ENCODE assay signal across 8 cellular contexts in the genomic region with DNA sequence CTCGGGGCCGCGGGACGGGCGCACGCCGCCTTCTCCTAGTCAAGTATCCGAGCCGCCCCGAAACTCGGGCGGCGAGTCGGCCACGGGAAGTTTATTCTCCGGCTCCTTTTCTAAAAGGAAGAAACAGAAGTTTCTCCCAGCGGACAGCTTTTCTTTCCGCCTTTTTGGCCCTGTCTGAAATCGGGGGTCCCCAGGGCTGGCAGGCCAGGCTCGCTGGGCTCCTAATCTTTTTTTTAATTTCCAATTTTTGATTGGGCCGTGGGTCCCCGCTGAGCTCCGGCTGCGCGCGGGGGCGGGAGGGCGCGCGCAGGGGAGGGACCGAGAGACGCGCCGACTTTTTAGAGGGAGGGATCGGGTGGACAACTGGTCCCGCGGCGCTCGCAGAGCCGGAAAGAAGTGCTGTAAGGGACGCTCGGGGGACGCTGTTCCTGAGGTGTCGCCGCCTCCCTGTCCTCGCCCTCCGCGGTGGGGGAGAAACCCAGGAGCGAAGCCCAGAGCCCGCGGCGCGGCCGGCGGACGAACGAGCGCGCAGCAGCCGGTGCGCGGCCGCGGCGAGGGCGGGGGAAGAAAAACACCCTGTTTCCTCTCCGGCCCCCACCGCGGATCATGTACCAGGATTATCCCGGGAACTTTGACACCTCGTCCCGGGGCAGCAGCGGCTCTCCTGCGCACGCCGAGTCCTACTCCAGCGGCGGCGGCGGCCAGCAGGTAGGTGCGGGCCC. TPM values are rescaled to one million over a fixed set of nuclear protein-coding genes. Genes with fewer than 3 reads are reported as not detected.
A peak's percentile ranks its signal among the peaks of the same experiment; 100 is the strongest.
DNase-seq lines count a peak whose midpoint lies in the region; ATAC-seq, FAIRE-seq and TF ChIP-seq lines count a peak whose summit lies in the region.

No MANE protein-coding gene starts in this region.

- no peak for TF ChIP-seq CTCF in SK-N-SH (IDR thresholded peaks at IDR 0.05)
- no peak for TF ChIP-seq CTCF in GM12878 (IDR thresholded peaks at IDR 0.05 in 2 of 3, conservative IDR thresholded peaks at IDR 0.05 in 1 of 3; ENCODE audit: control insufficient read depth in 2 of 3, extremely low read depth in 1 of 3, insufficient read depth in 1 of 3, low read depth in 3 of 3, low read length in 3 of 3)

- H3K27ac ChIP-seq in SK-N-SH (ENCODE audit: low read depth in 2 of 2, low read length in 1 of 2) (peak overlapping the region; percentile 86 to 97), GM12878 (ENCODE audit: control insufficient read depth, insufficient read depth) (no peak overlapping the region)

- TF ChIP-seq RAD21 in SK-N-SH (IDR thresholded peaks at IDR 0.05; ENCODE audit: low read length) (no peak), GM12878 (IDR thresholded peaks at IDR 0.05; ENCODE audit: insufficient read depth, low read depth, low read length) (no peak)

- DNase-seq in AG08396 (ENCODE audit: low spot score) (peak; percentile 70), H7 (peak; percentile 77), SK-N-SH (peak; percentile 80), GM12878 (ENCODE audit: low read depth, low spot score) (no peak)

- H3K4me1 ChIP-seq in SK-N-SH (ENCODE audit: control insufficient read depth in 1 of 2, insufficient read depth in 2 of 2, low read depth in 1 of 2, low read length in 1 of 2) = peaks cover 23 to 24% of the 10 kb centered on the region in 2 experiments
- H3K4me1 ChIP-seq in GM12878 (ENCODE audit: control insufficient read depth, insufficient read depth, low read length) = 0 out of 2 replicates have a peak, but pooled peaks cover 4% of the 10 kb centered on the region
- H3K4me1 ChIP-seq in skeletal muscle satellite cell (ENCODE audit: control insufficient read depth, insufficient read depth, low read length) = peaks cover 36% of the 10 kb centered on the region

- peaks cover 35% of the 10 kb centered on the region for H3F3A ChIP-seq in SK-N-SH (replicated peaks; ENCODE audit: insufficient read depth)

- intact Hi-C loops in GM12878 (cut with micrococcal nuclease; ENCODE audit: unreplicated experiment) = loop anchor here (5.0 to 10.0 kb wide), 2 partner anchors 238 to 501 kb away; partner anchors contain the start of genes BABAM2 and RBKS

- H3K9ac ChIP-seq in SK-N-SH (peak overlapping the region; percentile 98), GM12878 (ENCODE audit: control insufficient read depth, insufficient read depth, low read length) (peak overlapping the region; percentile 63), skeletal muscle satellite cell (ENCODE audit: low read depth, low read length) (peak overlapping the region; percentile 99)

- peak overlapping the region; percentile 19; the same call in 1 of the 2 replicates for H2AFZ ChIP-seq in SK-N-SH (ENCODE audit: low read depth)
- peak overlapping the region; percentile 73 for H2AFZ ChIP-seq in GM12878 (ENCODE audit: control insufficient read depth, low read depth, low read length)

- under 1% methylated on average over 42 of the region's 81 CpGs for WGBS in SK-N-SH (ENCODE audit: low lambda C conversion rate)
- 3% methylated on average over 63 of the region's 81 CpGs for WGBS in GM12878 (ENCODE audit: insufficient coverage, insufficient replicate concordance, low lambda C conversion rate, missing lambda C conversion rate)

- no peak for TF ChIP-seq POLR2A in GM12878 (IDR thresholded peaks at IDR 0.05; ENCODE audit: low read depth, low read length)

- in situ Hi-C loops in GM12878 (cut with MboI) = no loop called here

- H4K20me1 ChIP-seq in SK-N-SH (ENCODE audit: insufficient read depth) (peaks cover 12% of the 10 kb centered on the region), GM12878 (ENCODE audit: control insufficient read depth, insufficient read depth) (no peaks in the 10 kb centered on the region)

- FAIRE-seq in GM12878 (lab: Jason Lieb, UNC) = no peak

- H3K9me2 ChIP-seq in SK-N-SH = no peaks in the 10 kb centered on the region

- SMC1A ChIA-PET in GM12878 (lab: Charles Lee; ENCODE audit: uncharacterized antibody, unreplicated experiment) = interaction anchor here (0.7 kb wide), 1 partner anchor 212 kb away, joined by 3 read pairs; no protein-coding TSS in a partner anchor

- H3K4me3 ChIP-seq in H7 (ENCODE audit: insufficient read depth, low read depth, low read length) (peak overlapping the region; percentile 70), SK-N-SH (ENCODE audit: low read depth in 2 of 2, low read length in 1 of 2) (peak overlapping the region; percentile 83 to 84), GM12878 (peak overlapping the region; percentile 80), iPS-11a (ENCODE audit: low read depth, low read length) (peak overlapping the region; percentile 56), skeletal muscle satellite cell (ENCODE audit: low read length) (peak overlapping the region; percentile 93)

- H3K36me3 ChIP-seq in H7 (replicated peaks; ENCODE audit: control insufficient read depth, insufficient read depth, low read length) (no peaks in the 10 kb centered on the region), SK-N-SH (replicated peaks in 1 of 2; ENCODE audit: control insufficient read depth in 1 of 2, insufficient read depth in 2 of 2, low read length in 1 of 2) (peaks cover 0 to 4% of the 10 kb centered on the region in 2 experiments), GM12878 (ENCODE audit: control insufficient read depth in 2 of 2, insufficient read depth in 2 of 2, low read length in 1 of 2) (no peaks in the 10 kb centered on the region), skeletal muscle satellite cell (ENCODE audit: insufficient read depth, low read length) (peaks cover 17% of the 10 kb centered on the region)

- peak; percentile 6 for ATAC-seq in GM12878
- ATAC-seq in GM18502 (IDR thresholded peaks at IDR 0.05; ENCODE audit: poor library complexity, unreplicated experiment) = no peak
- ATAC-seq in HG02840 (IDR thresholded peaks at IDR 0.05; ENCODE audit: low FRiP score, unreplicated experiment) = no peak

- POLR2A ChIA-PET in SK-N-SH (lab: Yijun Ruan, JAX) (interaction anchor here (0.6 to 5.0 kb wide), 6 partner anchors 10 to 1804 kb away, joined by 3 to 79 read pairs (median 3); partner anchors contain the start of genes BABAM2 and RBKS), GM12878 (lab: Charles Lee) (interaction anchor here (0.7 kb wide), 1 partner anchor 1329 kb away, joined by 3 read pairs; no protein-coding TSS in a partner anchor)

- H3K27me3 ChIP-seq in H7 (ENCODE audit: control insufficient read depth, insufficient read depth, low read length) (peaks cover 47% of the 10 kb centered on the region), SK-N-SH (ENCODE audit: insufficient read depth) (no peaks in the 10 kb centered on the region), GM12878 (replicated peaks in 1 of 2; ENCODE audit: control insufficient read depth in 2 of 2, insufficient read depth in 2 of 2, low read length in 1 of 2) (peaks cover 2% of the 10 kb centered on the region in 2 experiments; a peak in 1 of 4 replicates), skeletal muscle satellite cell (ENCODE audit: control insufficient read depth, insufficient read depth, low read length) (no peaks in the 10 kb centered on the region)

- RAD21 ChIA-PET in GM12878 (lab: Charles Lee; ENCODE audit: unreplicated experiment) = interaction anchor here (0.6 to 0.7 kb wide), 2 partner anchors 552 to 711 kb away, joined by 3 to 4 read pairs; no protein-coding TSS in a partner anchor

- CTCF ChIA-PET in SK-N-SH (lab: Yijun Ruan, JAX) = interaction anchor here (0.6 to 5.5 kb wide), 12 partner anchors 10 to 689 kb away, joined by 3 to 33 read pairs (median 4); no protein-coding TSS in a partner anchor
- CTCF ChIA-PET in GM12878 (lab: Yijun Ruan, JAX) = interaction anchor here (0.6 to 1.0 kb wide), 2 partner anchors 561 to 710 kb away, joined by 3 read pairs; no protein-coding TSS in a partner anchor

- no peak for TF ChIP-seq EP300 in SK-N-SH (IDR thresholded peaks at IDR 0.05; ENCODE audit: borderline replicate concordance in 1 of 2, low read depth in 1 of 2, low read length in 1 of 2)
- TF ChIP-seq EP300 in GM12878 (IDR thresholded peaks at IDR 0.05; ENCODE audit: borderline replicate concordance in 1 of 2, control insufficient read depth in 1 of 2, low read depth in 2 of 2, low read length in 2 of 2) = no peak

- TSS peak; percentile 59 for BruUV-seq in GM12878 (replicated peaks; lab: Mats Ljungman, UMichigan)

- H3K9me3 ChIP-seq in SK-N-SH (no peaks in the 10 kb centered on the region), GM12878 (replicated peaks; ENCODE audit: control insufficient read depth, insufficient read depth, low read length) (no peaks in the 10 kb centered on the region), skeletal muscle satellite cell (replicated peaks; ENCODE audit: low read length) (no peaks in the 10 kb centered on the region)

- H3K79me2 ChIP-seq in SK-N-SH (ENCODE audit: insufficient read depth) (peaks cover 55% of the 10 kb centered on the region), GM12878 (ENCODE audit: control insufficient read depth, insufficient read depth, low read length) (no peaks in the 10 kb centered on the region)

- H3K4me2 ChIP-seq in SK-N-SH (peak overlapping the region; percentile 89), GM12878 (ENCODE audit: control insufficient read depth, insufficient read depth) (peak overlapping the region; percentile 99), skeletal muscle satellite cell (ENCODE audit: low read length) (peak overlapping the region; percentile 88)

TF ChIP-seq in SK-N-SH, 30 proteins besides CTCF, POLR2A, EP300 and RAD21 (continues in another document):
- TF ChIP-seq RCOR1 (IDR thresholded peaks at IDR 0.05; ENCODE audit: low read length) = no peak

TF ChIP-seq in GM12878, 131 proteins besides CTCF, POLR2A, EP300 and RAD21 (continues in another document):
- no peak for TF ChIP-seq ZNF24 (IDR thresholded peaks at IDR 0.05)

RNA-seq across cellular contexts. Expression of gene FOSL2, which starts 0.6 kb away (rescaled TPM):
- total RNA-seq in H7 (2014; rRNA removed; shearing (Covaris generic)) = 3.5 and 4.1 TPM in 2 replicates
- polyA plus RNA-seq in SK-N-SH (2012; rRNA removed) = 30.1 and 41.7 TPM in 2 replicates
- polyA plus RNA-seq in SK-N-SH (2012; cell fraction: cytosol; rRNA removed) = 20.1 and 23.0 TPM in 2 replicates
- polyA plus RNA-seq in SK-N-SH (2012; cell fraction: nucleus; rRNA removed) = 50.5 and 72.9 TPM in 2 replicates
- total RNA-seq in GM12878 (2013; cell fraction: nucleolus; rRNA removed) = 2.5 and 2.9 TPM in 2 replicates
- total RNA-seq in GM12878 (2014; rRNA removed) = 0.16 and 0.40 TPM in 2 replicates
- total RNA-seq in GM12878 (2014; rRNA removed; fragmentation: Illumina TruSeq; extraction: Trizol) = 0.14 and 0.36 TPM in 2 replicates
- 1.3 and 1.9 TPM in 2 replicates for total RNA-seq in GM12878 (2021)
- polyA plus RNA-seq in GM12878 (2011; ENCODE audit: low read depth) = 0.41 TPM
- polyA plus RNA-seq in GM12878 (2011; rRNA removed) = 0.53 and 0.67 TPM in 2 replicates
- polyA plus RNA-seq in GM12878 (2011; cell fraction: cytosol; rRNA removed) = 0.60 TPM in 2 replicates
- 1.4 TPM in 2 replicates for polyA plus RNA-seq in GM12878 (2011; cell fraction: nucleus; rRNA removed)
- polyA plus RNA-seq in GM12878 (2012) = 0.96 and 1.7 TPM in 2 replicates
- polyA plus RNA-seq in GM12878 (2014; fragmentation: Illumina TruSeq; extraction: Trizol) = 0.37 and 0.40 TPM in 2 replicates
- polyA plus RNA-seq in GM12878 (2014; fragmentation: Nextera tagmentation; extraction: Ambion mirVana) = under 1 TPM; 0.05 TPM
- 0.32 and 0.36 TPM in 2 replicates for polyA plus RNA-seq in GM12878 (2014; rRNA removed)
- polyA plus RNA-seq in GM12878 (2016; fragmentation: Nextera tagmentation; extraction: Ambion mirVana) = under 1 TPM; 0.13 to 0.21 TPM
- 0.59 and 1.1 TPM in 2 replicates for polyA minus RNA-seq in GM12878 (2011; rRNA and poly(A)+ RNA removed)
- 1.1 and 5.9 TPM in 2 replicates for polyA minus RNA-seq in GM12878 (2011; cell fraction: cytosol; rRNA and poly(A)+ RNA removed)
- polyA minus RNA-seq in GM12878 (2011; cell fraction: nucleus; rRNA and poly(A)+ RNA removed) = 1.1 and 1.8 TPM in 2 replicates
- 31.2 and 44.6 TPM in 2 replicates for total RNA-seq in skeletal muscle satellite cell (2012; rRNA removed)
